1 cellular context compared by ENCODE assay signal in the genomic region with DNA sequence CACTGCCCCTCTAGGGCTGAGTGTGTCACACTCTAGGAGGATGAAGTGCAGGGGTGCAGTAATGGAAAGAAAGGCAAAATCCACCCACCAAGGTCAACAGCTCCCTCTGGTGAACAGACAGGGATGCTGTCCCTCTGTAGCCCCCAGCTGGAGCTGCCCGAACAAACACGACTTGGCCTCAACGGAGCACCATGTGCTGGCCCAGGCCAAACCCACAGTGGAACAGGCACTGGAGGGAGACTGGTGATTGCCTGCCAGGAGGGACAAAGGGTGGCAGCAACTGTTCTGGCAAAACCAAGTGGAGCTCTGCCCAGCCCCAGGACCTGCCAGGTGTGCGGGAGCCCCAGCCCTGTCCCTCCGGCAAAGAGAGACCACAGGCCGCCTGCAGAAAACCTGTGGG.
TF ChIP-seq lines count a peak whose summit lies in the region.

No MANE protein-coding gene starts in this region.

TF ChIP-seq in GM23338, 12 proteins besides CTCF, POLR2A, EP300 and RAD21 (continued from another document):
- TF ChIP-seq, protein P1, sequence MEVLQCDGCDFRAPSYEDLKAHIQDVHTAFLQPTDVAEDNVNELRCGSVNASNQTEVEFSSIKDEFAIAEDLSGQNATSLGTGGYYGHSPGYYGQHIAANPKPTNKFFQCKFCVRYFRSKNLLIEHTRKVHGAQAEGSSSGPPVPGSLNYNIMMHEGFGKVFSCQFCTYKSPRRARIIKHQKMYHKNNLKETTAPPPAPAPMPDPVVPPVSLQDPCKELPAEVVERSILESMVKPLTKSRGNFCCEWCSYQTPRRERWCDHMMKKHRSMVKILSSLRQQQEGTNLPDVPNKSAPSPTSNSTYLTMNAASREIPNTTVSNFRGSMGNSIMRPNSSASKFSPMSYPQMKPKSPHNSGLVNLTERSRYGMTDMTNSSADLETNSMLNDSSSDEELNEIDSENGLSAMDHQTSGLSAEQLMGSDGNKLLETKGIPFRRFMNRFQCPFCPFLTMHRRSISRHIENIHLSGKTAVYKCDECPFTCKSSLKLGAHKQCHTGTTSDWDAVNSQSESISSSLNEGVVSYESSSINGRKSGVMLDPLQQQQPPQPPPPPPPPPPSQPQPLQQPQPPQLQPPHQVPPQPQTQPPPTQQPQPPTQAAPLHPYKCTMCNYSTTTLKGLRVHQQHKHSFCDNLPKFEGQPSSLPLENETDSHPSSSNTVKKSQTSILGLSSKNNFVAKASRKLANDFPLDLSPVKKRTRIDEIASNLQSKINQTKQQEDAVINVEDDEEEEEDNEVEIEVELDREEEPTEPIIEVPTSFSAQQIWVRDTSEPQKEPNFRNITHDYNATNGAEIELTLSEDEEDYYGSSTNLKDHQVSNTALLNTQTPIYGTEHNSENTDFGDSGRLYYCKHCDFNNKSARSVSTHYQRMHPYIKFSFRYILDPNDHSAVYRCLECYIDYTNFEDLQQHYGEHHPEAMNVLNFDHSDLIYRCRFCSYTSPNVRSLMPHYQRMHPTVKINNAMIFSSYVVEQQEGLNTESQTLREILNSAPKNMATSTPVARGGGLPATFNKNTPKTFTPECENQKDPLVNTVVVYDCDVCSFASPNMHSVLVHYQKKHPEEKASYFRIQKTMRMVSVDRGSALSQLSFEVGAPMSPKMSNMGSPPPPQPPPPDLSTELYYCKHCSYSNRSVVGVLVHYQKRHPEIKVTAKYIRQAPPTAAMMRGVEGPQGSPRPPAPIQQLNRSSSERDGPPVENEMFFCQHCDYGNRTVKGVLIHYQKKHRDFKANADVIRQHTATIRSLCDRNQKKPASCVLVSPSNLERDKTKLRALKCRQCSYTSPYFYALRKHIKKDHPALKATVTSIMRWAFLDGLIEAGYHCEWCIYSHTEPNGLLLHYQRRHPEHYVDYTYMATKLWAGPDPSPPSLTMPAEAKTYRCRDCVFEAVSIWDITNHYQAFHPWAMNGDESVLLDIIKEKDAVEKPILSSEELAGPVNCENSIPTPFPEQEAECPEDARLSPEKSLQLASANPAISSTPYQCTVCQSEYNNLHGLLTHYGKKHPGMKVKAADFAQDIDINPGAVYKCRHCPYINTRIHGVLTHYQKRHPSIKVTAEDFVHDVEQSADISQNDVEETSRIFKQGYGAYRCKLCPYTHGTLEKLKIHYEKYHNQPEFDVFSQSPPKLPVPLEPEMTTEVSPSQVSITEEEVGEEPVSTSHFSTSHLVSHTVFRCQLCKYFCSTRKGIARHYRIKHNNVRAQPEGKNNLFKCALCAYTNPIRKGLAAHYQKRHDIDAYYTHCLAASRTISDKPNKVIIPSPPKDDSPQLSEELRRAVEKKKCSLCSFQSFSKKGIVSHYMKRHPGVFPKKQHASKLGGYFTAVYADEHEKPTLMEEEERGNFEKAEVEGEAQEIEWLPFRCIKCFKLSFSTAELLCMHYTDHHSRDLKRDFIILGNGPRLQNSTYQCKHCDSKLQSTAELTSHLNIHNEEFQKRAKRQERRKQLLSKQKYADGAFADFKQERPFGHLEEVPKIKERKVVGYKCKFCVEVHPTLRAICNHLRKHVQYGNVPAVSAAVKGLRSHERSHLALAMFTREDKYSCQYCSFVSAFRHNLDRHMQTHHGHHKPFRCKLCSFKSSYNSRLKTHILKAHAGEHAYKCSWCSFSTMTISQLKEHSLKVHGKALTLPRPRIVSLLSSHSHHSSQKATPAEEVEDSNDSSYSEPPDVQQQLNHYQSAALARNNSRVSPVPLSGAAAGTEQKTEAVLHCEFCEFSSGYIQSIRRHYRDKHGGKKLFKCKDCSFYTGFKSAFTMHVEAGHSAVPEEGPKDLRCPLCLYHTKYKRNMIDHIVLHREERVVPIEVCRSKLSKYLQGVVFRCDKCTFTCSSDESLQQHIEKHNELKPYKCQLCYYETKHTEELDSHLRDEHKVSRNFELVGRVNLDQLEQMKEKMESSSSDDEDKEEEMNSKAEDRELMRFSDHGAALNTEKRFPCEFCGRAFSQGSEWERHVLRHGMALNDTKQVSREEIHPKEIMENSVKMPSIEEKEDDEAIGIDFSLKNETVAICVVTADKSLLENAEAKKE (CRISPR knock-in tag; IDR thresholded peaks at IDR 0.05) = no peak
- TF ChIP-seq ZNF331 (CRISPR knock-in tag; IDR thresholded peaks at IDR 0.05; ENCODE audit: low read depth) = no peak
- TF ChIP-seq STAT1 (IDR thresholded peaks at IDR 0.05; ENCODE audit: unreplicated experiment) = no peak
- TF ChIP-seq ETS1 (IDR thresholded peaks at IDR 0.05) = no peak
- TF ChIP-seq POLR2AphosphoS5 (IDR thresholded peaks at IDR 0.05; ENCODE audit: low read depth) = no peak
- TF ChIP-seq, protein P2, sequence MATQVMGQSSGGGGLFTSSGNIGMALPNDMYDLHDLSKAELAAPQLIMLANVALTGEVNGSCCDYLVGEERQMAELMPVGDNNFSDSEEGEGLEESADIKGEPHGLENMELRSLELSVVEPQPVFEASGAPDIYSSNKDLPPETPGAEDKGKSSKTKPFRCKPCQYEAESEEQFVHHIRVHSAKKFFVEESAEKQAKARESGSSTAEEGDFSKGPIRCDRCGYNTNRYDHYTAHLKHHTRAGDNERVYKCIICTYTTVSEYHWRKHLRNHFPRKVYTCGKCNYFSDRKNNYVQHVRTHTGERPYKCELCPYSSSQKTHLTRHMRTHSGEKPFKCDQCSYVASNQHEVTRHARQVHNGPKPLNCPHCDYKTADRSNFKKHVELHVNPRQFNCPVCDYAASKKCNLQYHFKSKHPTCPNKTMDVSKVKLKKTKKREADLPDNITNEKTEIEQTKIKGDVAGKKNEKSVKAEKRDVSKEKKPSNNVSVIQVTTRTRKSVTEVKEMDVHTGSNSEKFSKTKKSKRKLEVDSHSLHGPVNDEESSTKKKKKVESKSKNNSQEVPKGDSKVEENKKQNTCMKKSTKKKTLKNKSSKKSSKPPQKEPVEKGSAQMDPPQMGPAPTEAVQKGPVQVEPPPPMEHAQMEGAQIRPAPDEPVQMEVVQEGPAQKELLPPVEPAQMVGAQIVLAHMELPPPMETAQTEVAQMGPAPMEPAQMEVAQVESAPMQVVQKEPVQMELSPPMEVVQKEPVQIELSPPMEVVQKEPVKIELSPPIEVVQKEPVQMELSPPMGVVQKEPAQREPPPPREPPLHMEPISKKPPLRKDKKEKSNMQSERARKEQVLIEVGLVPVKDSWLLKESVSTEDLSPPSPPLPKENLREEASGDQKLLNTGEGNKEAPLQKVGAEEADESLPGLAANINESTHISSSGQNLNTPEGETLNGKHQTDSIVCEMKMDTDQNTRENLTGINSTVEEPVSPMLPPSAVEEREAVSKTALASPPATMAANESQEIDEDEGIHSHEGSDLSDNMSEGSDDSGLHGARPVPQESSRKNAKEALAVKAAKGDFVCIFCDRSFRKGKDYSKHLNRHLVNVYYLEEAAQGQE (IDR thresholded peaks at IDR 0.05; ENCODE audit: unreplicated experiment) = no peak
